Comparison of ENCODE assay signal across 9 cellular contexts in the genomic region with DNA sequence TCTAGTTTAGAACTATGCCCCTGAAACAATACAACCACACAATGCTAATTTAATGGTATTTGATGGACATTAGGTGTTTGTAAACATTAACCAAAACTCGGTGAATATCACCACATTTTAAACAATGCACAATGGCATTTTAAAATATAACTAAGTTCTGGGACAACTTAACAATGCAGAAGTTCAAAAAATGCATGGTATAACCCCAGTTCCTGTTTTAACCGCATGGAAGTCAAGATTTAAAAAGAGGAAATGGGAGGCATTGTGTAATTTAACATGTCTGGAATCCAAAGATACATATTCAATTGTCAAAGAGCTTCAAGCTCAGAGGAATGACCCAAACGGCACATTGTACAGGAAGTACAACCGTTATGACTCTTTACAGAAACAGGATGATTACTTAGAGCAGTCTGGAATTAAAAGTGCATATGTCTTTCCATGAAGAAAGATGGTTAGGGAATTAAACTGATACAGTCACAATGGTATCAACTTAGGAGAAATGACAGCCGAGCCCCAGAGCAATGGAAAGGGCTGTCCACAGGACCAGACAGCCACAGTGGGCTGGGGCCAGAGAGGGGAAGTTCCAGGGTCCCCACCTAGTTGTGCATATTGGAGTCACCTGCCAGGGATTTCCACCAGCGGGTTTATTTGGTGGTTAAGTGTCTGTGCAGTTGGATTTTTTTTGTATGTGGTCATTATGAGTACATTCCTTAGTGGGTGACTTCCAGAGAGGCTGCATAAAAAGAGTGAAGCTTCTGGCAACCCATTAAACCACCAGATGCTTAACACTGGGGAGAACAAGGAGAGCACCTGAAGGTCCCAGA. TPM values are rescaled to one million over a fixed set of nuclear protein-coding genes. Genes with fewer than 3 reads are reported as not detected.
DNase-seq lines count a peak whose midpoint lies in the region; ATAC-seq, FAIRE-seq and TF ChIP-seq lines count a peak whose summit lies in the region.
"Had no signal": no experiment of that assay in that cellular context is flagged by ENCODE, and none has a peak within 500 bp of the region (broad histone marks: within the 10 kb centered on the region; RNA-seq: fewer than 3 reads in every experiment).

No MANE protein-coding gene starts in this region.

- H3K9me3 ChIP-seq in CD8-positive, alpha-beta memory T cell (ENCODE audit: low read length): no peaks in the 10 kb centered on the region
- H3K9me3 ChIP-seq in K562 (replicated peaks; ENCODE audit: control insufficient read depth, insufficient read depth, low read depth, low read length): no peaks in the 10 kb centered on the region

- H3K9me1 ChIP-seq in K562 (ENCODE audit: control insufficient read depth, insufficient read depth, low read length): no peaks in the 10 kb centered on the region

- peak; percentile 69 for FAIRE-seq in K562 (lab: Jason Lieb, UNC)

- TF ChIP-seq RAD21 in K562 (CRISPR knock-in tag; conservative IDR thresholded peaks at IDR 0.05 in 1 of 2, IDR thresholded peaks at IDR 0.05 in 1 of 2): no peak

- no peak overlapping the region for H3K4me3 Mint-ChIP-seq in CD8-positive, alpha-beta memory T cell

- in situ Hi-C loops in K562 (cut with MboI): no loop called here

- CTCF ChIA-PET in CD8-positive, alpha-beta memory T cell (lab: Charles Lee): interaction anchor here (0.9 to 4.6 kb wide), 3 partner anchors 12 to 88 kb away, joined by 3 to 30 read pairs (median 4); no protein-coding TSS in a partner anchor
- CTCF ChIA-PET in K562 (lab: Yijun Ruan, JAX; ENCODE audit: low intra/inter-chr PET ratio): no interaction called here

- intact Hi-C loops in K562 (cut with micrococcal nuclease): no loop called here

- no peak overlapping the region for H3K4me3 ChIP-seq in CD8-positive, alpha-beta memory T cell (ENCODE audit: low read length)
- no peak overlapping the region for H3K4me3 ChIP-seq in K562
- H3K4me3 ChIP-seq: cardiac muscle cell had no signal

- no TSS peak for BruUV-seq in K562 (replicated peaks; lab: Mats Ljungman, UMichigan)

- H3K4me2 ChIP-seq in K562 (ENCODE audit: insufficient read depth, low read length): peak overlapping the region; percentile 14; the same call in 1 of the 2 replicates

- peak; percentile 17 for ATAC-seq in K562
- no peak for ATAC-seq in HG02678 (IDR thresholded peaks at IDR 0.05; ENCODE audit: unreplicated experiment)

- H3K9me3 Mint-ChIP-seq in CD8-positive, alpha-beta memory T cell: no peaks in the 10 kb centered on the region

- peak; percentile 76 for TF ChIP-seq EP300 in K562 (IDR thresholded peaks at IDR 0.05; ENCODE audit: low read length)

- H3K27me3 ChIP-seq in CD8-positive, alpha-beta memory T cell (ENCODE audit: insufficient read depth, low read length, poor library complexity, severe bottlenecking): no peaks in the 10 kb centered on the region
- peaks cover 2 to 3% of the 10 kb centered on the region in 2 experiments; a peak in 2 of 5 replicates for H3K27me3 ChIP-seq in K562 (ENCODE audit: control insufficient read depth in 2 of 2, insufficient read depth in 2 of 2, low read length in 2 of 2)

- no peaks in the 10 kb centered on the region for H3K27me3 Mint-ChIP-seq in CD8-positive, alpha-beta memory T cell

- no peaks in the 10 kb centered on the region for H4K20me1 ChIP-seq in K562 (replicated peaks; ENCODE audit: control insufficient read depth, insufficient read depth, low read length)

- TF ChIP-seq CTCF in K562 (IDR thresholded peaks at IDR 0.05 in 2 of 3, conservative IDR thresholded peaks at IDR 0.05 in 1 of 3; ENCODE audit: insufficient read depth in 2 of 3, low read depth in 1 of 3, low read length in 3 of 3): no peak

- peak overlapping the region in 6 of 8 donors; percentile 55 to 88 (median 64) for H3K27ac Mint-ChIP-seq in CD8-positive, alpha-beta memory T cell

- no peak for DNase-seq in CD8-positive, alpha-beta memory T cell
- peak; percentile 25 for DNase-seq in NAMALWA (ENCODE audit: low spot score)
- peak in 1 of 4 experiments; percentile 37 for DNase-seq in K562 (ENCODE audit: extremely low read depth in 1 of 4, low spot score in 3 of 4)
- DNase-seq in myocyte (ENCODE audit: low read depth): peak; percentile 70
- DNase-seq in NCI-H2107 treated with DMSO at 0.1 percent for 48 hours (lab: John Stamatoyannopoulos, UW; ENCODE audit: unreplicated experiment): no peak
- no peak for DNase-seq in NCI-H2171 (lab: John Stamatoyannopoulos, UW)
- DNase-seq in middle frontal gyrus (ENCODE audit: extremely low spot score, low spot score): no peak

- H3K36me3 ChIP-seq in CD8-positive, alpha-beta memory T cell (ENCODE audit: insufficient read depth, low read length): peaks cover 6% of the 10 kb centered on the region
- H3K36me3 ChIP-seq in K562 (ENCODE audit: control insufficient read depth, insufficient read depth, low read length): no peaks in the 10 kb centered on the region
- H3K36me3 ChIP-seq: cardiac muscle cell had no signal

- TF ChIP-seq POLR2A in K562 (conservative IDR thresholded peaks at IDR 0.05): no peak

- H3K9ac ChIP-seq in K562 (ENCODE audit: insufficient read depth in 1 of 2, low read depth in 2 of 2, low read length in 2 of 2): no peak overlapping the region; a peak in 1 of 4 replicates

- 3% methylated on average over 6 of the region's 6 CpGs for WGBS in K562 (ENCODE audit: insufficient coverage, low coverage, missing lambda C conversion rate)

- H3K4me1 Mint-ChIP-seq in CD8-positive, alpha-beta memory T cell: peaks cover 21 to 24% (median 24%) of the 10 kb centered on the region in 3 donors

- peaks cover 0 to 8% (median 0%) of the 10 kb centered on the region in 3 donors for H3K36me3 Mint-ChIP-seq in CD8-positive, alpha-beta memory T cell

- H2AFZ ChIP-seq in K562 (ENCODE audit: low read depth, low read length): peak overlapping the region; percentile 83

- POLR2A ChIA-PET in CD8-positive, alpha-beta memory T cell (lab: Charles Lee): interaction anchor here (1.0 kb wide), 1 partner anchor 46 kb away, joined by 9 read pairs; no protein-coding TSS in a partner anchor
- POLR2A ChIA-PET in K562 (lab: Yijun Ruan, JAX): interaction anchor here (0.6 to 1.5 kb wide), 5 partner anchors 12 to 60 kb away, joined by 3 to 4 read pairs (median 3); no protein-coding TSS in a partner anchor

- peaks cover 24% of the 10 kb centered on the region for H3K4me1 ChIP-seq in CD8-positive, alpha-beta memory T cell (ENCODE audit: insufficient read depth, low read length)
- H3K4me1 ChIP-seq in K562 (replicated peaks in 1 of 2; ENCODE audit: control insufficient read depth in 2 of 2, insufficient read depth in 2 of 2, low read length in 2 of 2): peaks cover 20 to 35% of the 10 kb centered on the region in 2 experiments

- no peak overlapping the region for H3K27ac ChIP-seq in CD8-positive, alpha-beta memory T cell (ENCODE audit: low read depth, low read length)
- H3K27ac ChIP-seq in K562 (ENCODE audit: extremely low read depth, low read depth, low read length): peak overlapping the region; percentile 45; the same call in 2 of the 3 replicates
- H3K27ac ChIP-seq: cardiac muscle cell had no signal

- no peaks in the 10 kb centered on the region for H3K79me2 ChIP-seq in K562 (ENCODE audit: control insufficient read depth, insufficient read depth, low read length)

RNA-seq across cellular contexts. Expression of a gene that starts 7.5 kb away (rescaled TPM):
- 10 to 100 TPM; 48.2 to 50.8 TPM for total RNA-seq in CD8-positive, alpha-beta memory T cell
- 69.8 TPM for polyA plus RNA-seq in CD8-positive, alpha-beta memory T cell
- 109 and 139 TPM in 2 replicates for total RNA-seq in K562 (2011; cell fraction: chromatin; rRNA removed; ENCODE audit: low replicate concordance)
- 131 and 151 TPM in 2 replicates for total RNA-seq in K562 (2011; cell fraction: nucleolus; rRNA removed)
- total RNA-seq in K562 (2011; cell fraction: nucleoplasm; rRNA removed): 146 and 174 TPM in 2 replicates
- total RNA-seq in K562 (2014; rRNA removed): 85.4 and 97.6 TPM in 2 replicates
- 65.7 and 66.2 TPM in 2 replicates for total RNA-seq in K562 (2014; rRNA removed; fragmentation: Illumina TruSeq; extraction: Trizol)
- total RNA-seq in K562 (2015; rRNA removed; fragmentation: Illumina TruSeq; extraction: Trizol): 92.9 and 98.7 TPM in 2 replicates
- 99.3 and 99.5 TPM in 2 replicates for total RNA-seq in K562 (2021)
- polyA plus RNA-seq in K562 (2011; rRNA removed): 92.4 and 138 TPM in 2 replicates
- 79.9 and 115 TPM in 2 replicates for polyA plus RNA-seq in K562 (2011; cell fraction: cytosol; rRNA removed)
- polyA plus RNA-seq in K562 (2011; cell fraction: nucleus; rRNA removed): 69.1 and 123 TPM in 2 replicates
- polyA plus RNA-seq in K562 (2012): 77.4 and 167 TPM in 2 replicates
- polyA plus RNA-seq in K562 (2014; fragmentation: Illumina TruSeq; extraction: Trizol): 77.0 and 77.8 TPM in 2 replicates
- polyA plus RNA-seq in K562 (2014; fragmentation: Nextera tagmentation; extraction: Ambion mirVana): 1 to 10 TPM; 5.0 to 9.2 TPM
- 82.4 and 86.9 TPM in 2 replicates for polyA plus RNA-seq in K562 (2014; rRNA removed)
- polyA minus RNA-seq in K562 (2011; rRNA and poly(A)+ RNA removed): 54.1 and 70.2 TPM in 2 replicates
- 69.1 and 114 TPM in 2 replicates for polyA minus RNA-seq in K562 (2011; cell fraction: cytosol; rRNA and poly(A)+ RNA removed)
- polyA minus RNA-seq in K562 (2011; cell fraction: nucleus; rRNA and poly(A)+ RNA removed): 17.4 and 40.2 TPM in 2 replicates
- 207 and 246 TPM in 2 replicates for total RNA-seq in myocyte
- 370 TPM for polyA plus RNA-seq in myocyte (2012)

RNA-seq across cellular contexts. Expression of a gene that starts 39.7 kb away (rescaled TPM):
- total RNA-seq in CD8-positive, alpha-beta memory T cell: 100 to 1,000 TPM; 159 to 165 TPM
- 847 TPM for polyA plus RNA-seq in CD8-positive, alpha-beta memory T cell
- 0.69 and 1.4 TPM in 2 replicates for total RNA-seq in K562 (2011; cell fraction: chromatin; rRNA removed; ENCODE audit: low replicate concordance)
- total RNA-seq in K562 (2011; cell fraction: nucleolus; rRNA removed): 1.0 and 1.3 TPM in 2 replicates
- 0.23 and 0.29 TPM in 2 replicates for total RNA-seq in K562 (2011; cell fraction: nucleoplasm; rRNA removed)
- total RNA-seq in K562 (2014; rRNA removed) (0.78 and 1.0 TPM in 2 replicates), K562 (2014; rRNA removed; fragmentation: Illumina TruSeq; extraction: Trizol) (0.07 and 0.22 TPM in 2 replicates), K562 (2015; rRNA removed; fragmentation: Illumina TruSeq; extraction: Trizol) (0.49 and 0.51 TPM in 2 replicates), K562 (2021) (1.2 and 1.3 TPM in 2 replicates), myocyte (2.2 and 3.2 TPM in 2 replicates)
- polyA plus RNA-seq in K562 (2011; rRNA removed) (0.20 and 1.6 TPM in 2 replicates), K562 (2014; fragmentation: Illumina TruSeq; extraction: Trizol) (0.24 and 0.25 TPM in 2 replicates), K562 (2014; fragmentation: Nextera tagmentation; extraction: Ambion mirVana) (not detected), K562 (2014; rRNA removed) (0.57 and 0.60 TPM in 2 replicates)
- polyA plus RNA-seq in K562 (2011; cell fraction: cytosol; rRNA removed): 0.33 and 1.3 TPM in 2 replicates
- polyA plus RNA-seq in K562 (2011; cell fraction: nucleus; rRNA removed): 2.0 and 3.1 TPM in 2 replicates
- polyA plus RNA-seq in K562 (2012): 0.77 and 5.1 TPM in 2 replicates
- polyA minus RNA-seq in K562 (2011; rRNA and poly(A)+ RNA removed): 0.04 and 0.57 TPM in 2 replicates
- polyA minus RNA-seq in K562 (2011; cell fraction: cytosol; rRNA and poly(A)+ RNA removed): 1.0 and 4.8 TPM in 2 replicates
- polyA minus RNA-seq in K562 (2011; cell fraction: nucleus; rRNA and poly(A)+ RNA removed): 0.27 and 1.8 TPM in 2 replicates
- 19.1 TPM for polyA plus RNA-seq in myocyte (2012)

RNA-seq across cellular contexts. Expression of a gene that starts 58.9 kb away (rescaled TPM):
- total RNA-seq in CD8-positive, alpha-beta memory T cell: 10 to 100 TPM; 68.1 to 71.1 TPM
- 14.3 TPM for polyA plus RNA-seq in CD8-positive, alpha-beta memory T cell
- 18.9 and 29.0 TPM in 2 replicates for total RNA-seq in K562 (2011; cell fraction: chromatin; rRNA removed; ENCODE audit: low replicate concordance)
- total RNA-seq in K562 (2011; cell fraction: nucleolus; rRNA removed): 22.8 and 25.7 TPM in 2 replicates
- 14.8 and 16.0 TPM in 2 replicates for total RNA-seq in K562 (2011; cell fraction: nucleoplasm; rRNA removed)
- total RNA-seq in K562 (2014; rRNA removed) (65.2 and 66.8 TPM in 2 replicates), K562 (2014; rRNA removed; fragmentation: Illumina TruSeq; extraction: Trizol) (11.2 and 14.8 TPM in 2 replicates), K562 (2015; rRNA removed; fragmentation: Illumina TruSeq; extraction: Trizol) (18.5 and 20.3 TPM in 2 replicates), K562 (2021) (71.2 and 75.5 TPM in 2 replicates), myocyte (13.6 and 14.9 TPM in 2 replicates)
- polyA plus RNA-seq in K562 (2011; rRNA removed) (13.5 and 16.5 TPM in 2 replicates), K562 (2014; fragmentation: Illumina TruSeq; extraction: Trizol) (8.2 and 18.9 TPM in 2 replicates), K562 (2014; fragmentation: Nextera tagmentation; extraction: Ambion mirVana) (1 to 10 TPM; 1.2 to 1.8 TPM), K562 (2014; rRNA removed) (54.4 and 60.2 TPM in 2 replicates)
- polyA plus RNA-seq in K562 (2011; cell fraction: cytosol; rRNA removed): 14.3 and 38.6 TPM in 2 replicates
- 10.2 and 19.3 TPM in 2 replicates for polyA plus RNA-seq in K562 (2011; cell fraction: nucleus; rRNA removed)
- 34.2 and 36.9 TPM in 2 replicates for polyA plus RNA-seq in K562 (2012)
- 16.0 and 22.8 TPM in 2 replicates for polyA minus RNA-seq in K562 (2011; rRNA and poly(A)+ RNA removed)
- 25.3 and 31.3 TPM in 2 replicates for polyA minus RNA-seq in K562 (2011; cell fraction: cytosol; rRNA and poly(A)+ RNA removed)
- polyA minus RNA-seq in K562 (2011; cell fraction: nucleus; rRNA and poly(A)+ RNA removed): 3.8 and 5.3 TPM in 2 replicates
- 24.5 TPM for polyA plus RNA-seq in myocyte (2012)

Comparison
In these comparisons a context has a peak if more than half of its experiments do, and no peak if none do; other contexts are left out.
1. DNase-seq: peak in NAMALWA (single experiment) and myocyte (single experiment); none in CD8-positive, alpha-beta memory T cell (0 of 5), NCI-H2107 treated with DMSO at 0.1 percent for 48 hours (single experiment), NCI-H2171 (single experiment) and middle frontal gyrus (single experiment).
2. RNA of a gene that starts 39.7 kb away (total RNA-seq): 159 to 165 TPM in CD8-positive, alpha-beta memory T cell; 2.2 to 3.2 TPM in myocyte and 0.07 to 1.4 TPM in K562; every median in the first group is over 10 times any median in the second.